8 cellular contexts compared by ENCODE assay signal in genomic region chr5:37005946-37006540, GRCh38.
DNase-seq lines count a peak whose midpoint lies in the region; ATAC-seq, FAIRE-seq and TF ChIP-seq lines count a peak whose summit lies in the region.

No MANE protein-coding gene starts in this region.

- H3K79me2 ChIP-seq in GM12878 (ENCODE audit: control insufficient read depth, insufficient read depth, low read length) (no peaks in the 10 kb centered on the region), HepG2 (ENCODE audit: insufficient read depth, low read length) (no peaks in the 10 kb centered on the region)

- CTCF ChIA-PET in GM12878 (lab: Yijun Ruan, JAX) = interaction anchor here (0.6 to 5.2 kb wide), 17 partner anchors 8 to 277 kb away, joined by 3 to 47 read pairs (median 6); no protein-coding TSS in a partner anchor
- CTCF ChIA-PET in HepG2 (lab: Yijun Ruan, JAX; ENCODE audit: low intra/inter-chr PET ratio, low total read pairs) = interaction anchor here (1.9 kb wide), 1 partner anchor 277 kb away, joined by 6 read pairs; no protein-coding TSS in a partner anchor

- POLR2A ChIA-PET in GM12878 (lab: Charles Lee) (no interaction called here), HepG2 (lab: Yijun Ruan, JAX) (no interaction called here)

- H3K9ac ChIP-seq in GM12878 (ENCODE audit: control insufficient read depth, insufficient read depth, low read length) (no peak overlapping the region), HepG2 (ENCODE audit: insufficient read depth, low read depth, low read length) (no peak overlapping the region)

- H3K36me3 ChIP-seq in GM12878 (ENCODE audit: control insufficient read depth in 2 of 2, insufficient read depth in 2 of 2, low read length in 1 of 2) (peaks cover 3% of the 10 kb centered on the region in 2 experiments; a peak in 3 of 4 replicates), HepG2 (replicated peaks in 1 of 2; ENCODE audit: control insufficient read depth in 1 of 2, insufficient read depth in 2 of 2, low read length in 2 of 2) (peaks cover 1 to 35% of the 10 kb centered on the region in 2 experiments; a peak in 4 of 5 replicates), mucosa of descending colon (ENCODE audit: low read depth) (no peaks in the 10 kb centered on the region)

- TF ChIP-seq CTCF in GM12878 (IDR thresholded peaks at IDR 0.05 in 2 of 3, conservative IDR thresholded peaks at IDR 0.05 in 1 of 3; ENCODE audit: control insufficient read depth in 2 of 3, extremely low read depth in 1 of 3, insufficient read depth in 1 of 3, low read depth in 3 of 3, low read length in 3 of 3) = peak; percentile 42 to 57 (median 56); a peak in 4 of 6 replicates
- TF ChIP-seq CTCF in HepG2 (CRISPR knock-in tag; IDR thresholded peaks at IDR 0.05) = peak; percentile 46
- TF ChIP-seq CTCF in mucosa of descending colon (IDR thresholded peaks at IDR 0.05) = no peak

- BruUV-seq in GM12878 (replicated peaks; lab: Mats Ljungman, UMichigan) = no TSS peak
- BruUV-seq in HepG2 (replicated peaks; lab: Mats Ljungman, UMichigan) = TSS peak; percentile 14

- no peak overlapping the region for H3K27ac ChIP-seq in GM12878 (ENCODE audit: control insufficient read depth, insufficient read depth)
- H3K27ac ChIP-seq in HepG2 (ENCODE audit: extremely low read length, insufficient read depth, low read length) = no peak overlapping the region

- intact Hi-C loops in GM12878 (cut with micrococcal nuclease; ENCODE audit: unreplicated experiment) = loop anchor here (2.0 to 5.0 kb wide), 2 partner anchors 129 to 271 kb away; partner anchors contain the start of gene NIPBL
- intact Hi-C loops in HepG2 (cut with micrococcal nuclease; ENCODE audit: unreplicated experiment) = loop anchor here (1.0 kb wide), 1 partner anchor 266 kb away; no protein-coding TSS in a partner anchor
- intact Hi-C loops in mucosa of descending colon (cut with DNase I, micrococcal nuclease) = loop anchor here in 1 of 2 donors (5.0 kb wide), 1 partner anchor 146 kb away; no protein-coding TSS in a partner anchor

- no peaks in the 10 kb centered on the region for H3K4me1 ChIP-seq in GM12878 (ENCODE audit: control insufficient read depth, insufficient read depth, low read length)
- peaks cover 15% of the 10 kb centered on the region for H3K4me1 ChIP-seq in HepG2 (ENCODE audit: insufficient read depth, low read length)
- no peaks in the 10 kb centered on the region for H3K4me1 ChIP-seq in mucosa of descending colon (ENCODE audit: low read depth)

- WGBS in GM12878 (ENCODE audit: insufficient coverage, insufficient replicate concordance, low lambda C conversion rate, missing lambda C conversion rate) = 46% methylated on average over 5 of the region's 5 CpGs
- WGBS in HepG2 (ENCODE audit: low lambda C conversion rate) = 68% methylated on average over 5 of the region's 5 CpGs

- DNase-seq in NCI-H2171 treated with DMSO at 0.1 percent for 48 hours (lab: John Stamatoyannopoulos, UW) (peak; percentile 37), NCI-H2171 (lab: John Stamatoyannopoulos, UW) (no peak), M059J (ENCODE audit: low read depth) (peak; percentile 46), GM12878 (ENCODE audit: low read depth, low spot score) (no peak), HepG2 (ENCODE audit: low spot score) (peak; percentile 7), mucosa of descending colon (no peak)
- no peak for DNase-seq in activated CD8-positive, alpha-beta memory T cell treated with anti-CD3 and anti-CD28 coated beads, Interleukin-2, amount 50 U/mL, for 4 hours

- no peak overlapping the region for H2AFZ ChIP-seq in GM12878 (ENCODE audit: control insufficient read depth, low read depth, low read length)
- H2AFZ ChIP-seq in HepG2 (ENCODE audit: low read length) = no peak overlapping the region

- no peak for TF ChIP-seq EP300 in GM12878 (IDR thresholded peaks at IDR 0.05; ENCODE audit: borderline replicate concordance in 1 of 2, control insufficient read depth in 1 of 2, low read depth in 2 of 2, low read length in 2 of 2)
- TF ChIP-seq EP300 in HepG2 (IDR thresholded peaks at IDR 0.05; ENCODE audit: low read depth in 2 of 2, low read length in 2 of 2) = no peak
- no peak for TF ChIP-seq EP300 in HepG2 (CRISPR knock-in tag; IDR thresholded peaks at IDR 0.05; ENCODE audit: borderline replicate concordance)

- ATAC-seq in GM12878 = peak; percentile 66
- ATAC-seq in HepG2 = no peak
- ATAC-seq in GM21381 (IDR thresholded peaks at IDR 0.05; ENCODE audit: unreplicated experiment) = no peak
- no peak for ATAC-seq in mucosa of descending colon

- H3K27me3 ChIP-seq in GM12878 (replicated peaks in 1 of 2; ENCODE audit: control insufficient read depth in 2 of 2, insufficient read depth in 2 of 2, low read length in 1 of 2) = no peaks in the 10 kb centered on the region
- no peaks in the 10 kb centered on the region for H3K27me3 ChIP-seq in HepG2 (ENCODE audit: control insufficient read depth in 1 of 2, insufficient read depth in 2 of 2, low read length in 2 of 2)

- H3K9me3 ChIP-seq in GM12878 (replicated peaks; ENCODE audit: control insufficient read depth, insufficient read depth, low read length) (no peaks in the 10 kb centered on the region), HepG2 (ENCODE audit: low read length) (no peaks in the 10 kb centered on the region), mucosa of descending colon (no peaks in the 10 kb centered on the region)

- RAD21 ChIA-PET in GM12878 (lab: Charles Lee; ENCODE audit: unreplicated experiment) = interaction anchor here (0.7 to 2.1 kb wide), 7 partner anchors 16 to 591 kb away, joined by 3 to 6 read pairs (median 3); no protein-coding TSS in a partner anchor

- no peaks in the 10 kb centered on the region for H4K20me1 ChIP-seq in GM12878 (ENCODE audit: control insufficient read depth, insufficient read depth)
- 0 out of 2 replicates have a peak, but pooled peaks cover 8% of the 10 kb centered on the region for H4K20me1 ChIP-seq in HepG2 (ENCODE audit: insufficient read depth, low read length)

- FAIRE-seq in GM12878 (lab: Jason Lieb, UNC) (peak; percentile 38), HepG2 (lab: Jason Lieb, UNC) (peak; percentile 69)

- in situ Hi-C loops in GM12878 (cut with MboI) = no loop called here
- in situ Hi-C loops in HepG2 (cut with HindIII; ENCODE audit: extremely low pct_ligation_motif_present, low pct_unique_long_range_greater_than_20kb) = loop anchor here (10.0 kb wide), 1 partner anchor 271 kb away; no protein-coding TSS in a partner anchor

- TF ChIP-seq POLR2A in GM12878 (IDR thresholded peaks at IDR 0.05; ENCODE audit: low read depth, low read length) = no peak
- no peak for TF ChIP-seq POLR2A in HepG2 (IDR thresholded peaks at IDR 0.05; ENCODE audit: insufficient read depth in 1 of 2, low read depth in 2 of 2, low read length in 2 of 2)

- peak; percentile 52; the same call in 1 of the 2 replicates for TF ChIP-seq RAD21 in GM12878 (IDR thresholded peaks at IDR 0.05; ENCODE audit: insufficient read depth, low read depth, low read length)
- TF ChIP-seq RAD21 in HepG2 (CRISPR knock-in tag; IDR thresholded peaks at IDR 0.05) = no peak

- H3K4me2 ChIP-seq in GM12878 (ENCODE audit: control insufficient read depth, insufficient read depth) = no peak overlapping the region
- H3K4me2 ChIP-seq in HepG2 (ENCODE audit: low read depth, low read length) = no peak overlapping the region

- H3K4me3 ChIP-seq in GM12878 = no peak overlapping the region
- no peak overlapping the region for H3K4me3 ChIP-seq in HepG2 (replicated peaks in 1 of 3; ENCODE audit: insufficient read depth in 1 of 3, low read depth in 2 of 3, low read length in 3 of 3)
- H3K4me3 ChIP-seq in mucosa of descending colon = no peak overlapping the region

- SMC1A ChIA-PET in GM12878 (lab: Charles Lee; ENCODE audit: uncharacterized antibody, unreplicated experiment) = interaction anchor here (0.7 to 3.7 kb wide), 10 partner anchors 14 to 281 kb away, joined by 3 to 27 read pairs (median 3); no protein-coding TSS in a partner anchor

TF ChIP-seq in GM12878, 131 proteins besides CTCF, POLR2A, EP300 and RAD21 (continues in another document):
- TF ChIP-seq MXI1 (IDR thresholded peaks at IDR 0.05; ENCODE audit: low read depth, low read length) (no peak), CREB1 (IDR thresholded peaks at IDR 0.05; ENCODE audit: low read depth) (no peak), SMAD1 (IDR thresholded peaks at IDR 0.05; ENCODE audit: low read depth, partially characterized antibody) (no peak)

TF ChIP-seq in HepG2, 621 proteins besides CTCF, POLR2A, EP300 and RAD21:
- TF ChIP-seq NFRKB (IDR thresholded peaks at IDR 0.05) = no peak
- TF ChIP-seq KAT2B (IDR thresholded peaks at IDR 0.05; ENCODE audit: borderline replicate concordance, low read depth, low read length) = no peak
- TF ChIP-seq STAG1 (CRISPR knock-in tag; IDR thresholded peaks at IDR 0.05) = peak; percentile 40; the same call in 1 of the 2 replicates
- TF ChIP-seq RFX5 (IDR thresholded peaks at IDR 0.05; ENCODE audit: low read depth, low read length) = no peak
- TF ChIP-seq SMC3 (IDR thresholded peaks at IDR 0.05; ENCODE audit: low read length) = peak; percentile 14; the same call in 1 of the 2 replicates
- no peak for TF ChIP-seq SKIL (CRISPR knock-in tag; IDR thresholded peaks at IDR 0.05; ENCODE audit: borderline replicate concordance)
TF ChIP-seq in HepG2: peak in this region for 2.

Comparison
In these comparisons a context has a peak if more than half of its experiments do, and no peak if none do; other contexts are left out.
1. DNase-seq: peak in NCI-H2171 treated with DMSO at 0.1 percent for 48 hours (single experiment), M059J (single experiment) and HepG2 (single experiment); none in NCI-H2171 (single experiment), GM12878 (single experiment), activated CD8-positive, alpha-beta memory T cell treated with anti-CD3 and anti-CD28 coated beads, Interleukin-2, amount 50 U/mL, for 4 hours (single experiment) and mucosa of descending colon (0 of 3).